Comparison of ENCODE assay signal across 1 cellular context in genomic region chr17:48555183-48555615, GRCh38.
A peak's percentile ranks its signal among the peaks of the same experiment; 100 is the strongest.
TF ChIP-seq lines count a peak whose summit lies in the region.

No MANE protein-coding gene starts in this region.

TF ChIP-seq in K562, 482 proteins besides CTCF, POLR2A, EP300 and RAD21 (continues in another document):
- TF ChIP-seq TGIF2 (CRISPR knock-in tag; IDR thresholded peaks at IDR 0.05): no peak
- no peak for TF ChIP-seq HDGF (IDR thresholded peaks at IDR 0.05)
- TF ChIP-seq, protein P1, sequence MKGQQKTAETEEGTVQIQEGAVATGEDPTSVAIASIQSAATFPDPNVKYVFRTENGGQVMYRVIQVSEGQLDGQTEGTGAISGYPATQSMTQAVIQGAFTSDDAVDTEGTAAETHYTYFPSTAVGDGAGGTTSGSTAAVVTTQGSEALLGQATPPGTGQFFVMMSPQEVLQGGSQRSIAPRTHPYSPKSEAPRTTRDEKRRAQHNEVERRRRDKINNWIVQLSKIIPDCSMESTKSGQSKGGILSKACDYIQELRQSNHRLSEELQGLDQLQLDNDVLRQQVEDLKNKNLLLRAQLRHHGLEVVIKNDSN (CRISPR knock-in tag; IDR thresholded peaks at IDR 0.05): no peak
- no peak for TF ChIP-seq ZNF124 (CRISPR knock-in tag; IDR thresholded peaks at IDR 0.05)
- TF ChIP-seq HINFP (tag; conservative IDR thresholded peaks at IDR 0.05; ENCODE audit: low read depth): no peak
- no peak for TF ChIP-seq ZNF551 (CRISPR knock-in tag; IDR thresholded peaks at IDR 0.05)
- TF ChIP-seq CC2D1A (IDR thresholded peaks at IDR 0.05): peak; percentile 55; the same call in 1 of the 2 replicates
- peak; percentile 90 to 94 for TF ChIP-seq KDM1A (IDR thresholded peaks at IDR 0.05)
- TF ChIP-seq SNAPC5 (CRISPR knock-in tag; IDR thresholded peaks at IDR 0.05): no peak
- TF ChIP-seq ELF1 (tag; IDR thresholded peaks at IDR 0.05): peak; percentile 82
- TF ChIP-seq GABPB2 (CRISPR knock-in tag; conservative IDR thresholded peaks at IDR 0.05): no peak
- peak; percentile 72 for TF ChIP-seq SMAD1 (IDR thresholded peaks at IDR 0.05; ENCODE audit: low read depth, low read length, partially characterized antibody)
- peak; percentile 59; the same call in 1 of the 2 replicates for TF ChIP-seq PHF21A (IDR thresholded peaks at IDR 0.05; ENCODE audit: borderline replicate concordance, low read depth)
- TF ChIP-seq FOXP1 (CRISPR knock-in tag; IDR thresholded peaks at IDR 0.05): no peak
- no peak for TF ChIP-seq CUX1 (CRISPR knock-in tag; IDR thresholded peaks at IDR 0.05)
- no peak for TF ChIP-seq CREB1 (IDR thresholded peaks at IDR 0.05)
- no peak for TF ChIP-seq CREB1 (CRISPR knock-in tag; IDR thresholded peaks at IDR 0.05)
- 0 out of 2 replicates have a peak, but pooled peaks have one; percentile 21 for TF ChIP-seq BHLHE40 (IDR thresholded peaks at IDR 0.05; ENCODE audit: low read length)
- no peak for TF ChIP-seq SMAD2 (IDR thresholded peaks at IDR 0.05; ENCODE audit: low read depth, low read length)
- peak; percentile 63 for TF ChIP-seq CREM (IDR thresholded peaks at IDR 0.05; ENCODE audit: low read depth)
- TF ChIP-seq RHOXF2B (CRISPR knock-in tag; conservative IDR thresholded peaks at IDR 0.05): no peak
- no peak for TF ChIP-seq GTF2A2 (tag; IDR thresholded peaks at IDR 0.05)
- no peak for TF ChIP-seq SMARCA5 (IDR thresholded peaks at IDR 0.05)
- TF ChIP-seq PHF20 (IDR thresholded peaks at IDR 0.05; ENCODE audit: partially characterized antibody): no peak
- TF ChIP-seq NUFIP1 (IDR thresholded peaks at IDR 0.05; ENCODE audit: partially characterized antibody): no peak
- no peak for TF ChIP-seq RERE (CRISPR knock-in tag; IDR thresholded peaks at IDR 0.05; ENCODE audit: borderline replicate concordance)
- no peak for TF ChIP-seq HNRNPL (IDR thresholded peaks at IDR 0.05; ENCODE audit: low read depth, low read length)
- peak; percentile 43; the same call in 1 of the 2 replicates for TF ChIP-seq MTA2 (IDR thresholded peaks at IDR 0.05; ENCODE audit: low read depth)
- no peak for TF ChIP-seq KLF6 (CRISPR knock-in tag; IDR thresholded peaks at IDR 0.05; ENCODE audit: borderline replicate concordance)
- TF ChIP-seq TAF15 (IDR thresholded peaks at IDR 0.05; ENCODE audit: low read depth, low read length): no peak
- no peak for TF ChIP-seq ZSCAN29 (IDR thresholded peaks at IDR 0.05)
- TF ChIP-seq MIER1 (IDR thresholded peaks at IDR 0.05; ENCODE audit: low read depth): peak; percentile 59; the same call in 1 of the 2 replicates
- no peak for TF ChIP-seq ZNF699 (CRISPR knock-in tag; IDR thresholded peaks at IDR 0.05; ENCODE audit: insufficient replicate concordance)
- TF ChIP-seq FOXA1 (IDR thresholded peaks at IDR 0.05; ENCODE audit: borderline replicate concordance): no peak
- TF ChIP-seq ATF7 (IDR thresholded peaks at IDR 0.05): no peak
- TF ChIP-seq CEBPB (tag; IDR thresholded peaks at IDR 0.05): no peak
- no peak for TF ChIP-seq ZNF23 (CRISPR knock-in tag; IDR thresholded peaks at IDR 0.05)
- no peak for TF ChIP-seq IRF9 (tag; IDR thresholded peaks at IDR 0.05)
- peak; percentile 50; the same call in 1 of the 2 replicates for TF ChIP-seq MYC (IDR thresholded peaks at IDR 0.05; ENCODE audit: low read depth, low read length)
- TF ChIP-seq MYC (CRISPR knock-in tag; IDR thresholded peaks at IDR 0.05; ENCODE audit: borderline replicate concordance, low read depth): no peak
- TF ChIP-seq ARID2 (IDR thresholded peaks at IDR 0.05): 0 out of 2 replicates have a peak, but pooled peaks have one; percentile 13
- TF ChIP-seq MCM7 (IDR thresholded peaks at IDR 0.05): no peak
- no peak for TF ChIP-seq ELF4 (CRISPR knock-in tag; IDR thresholded peaks at IDR 0.05)
- 0 out of 2 replicates have a peak, but pooled peaks have one; percentile 10 for TF ChIP-seq BCOR (IDR thresholded peaks at IDR 0.05)
- TF ChIP-seq ARHGAP35 (IDR thresholded peaks at IDR 0.05; ENCODE audit: partially characterized antibody): peak; percentile 68
- TF ChIP-seq HDAC2 (IDR thresholded peaks at IDR 0.05): peak; percentile 30; the same call in 1 of the 2 replicates
- no peak for TF ChIP-seq HNRNPUL1 (IDR thresholded peaks at IDR 0.05; ENCODE audit: low read length)
- TF ChIP-seq ATF6 (CRISPR knock-in tag; IDR thresholded peaks at IDR 0.05): no peak
- no peak for TF ChIP-seq ZNF263 (CRISPR knock-in tag; IDR thresholded peaks at IDR 0.05; ENCODE audit: borderline replicate concordance)
- no peak for TF ChIP-seq MCM5 (IDR thresholded peaks at IDR 0.05; ENCODE audit: low read depth)
- TF ChIP-seq ETS2 (tag; IDR thresholded peaks at IDR 0.05; ENCODE audit: borderline replicate concordance, poor library complexity, severe bottlenecking): no peak
- TF ChIP-seq TCF3 (CRISPR knock-in tag; IDR thresholded peaks at IDR 0.05): peak; percentile 55
- TF ChIP-seq, protein P2, sequence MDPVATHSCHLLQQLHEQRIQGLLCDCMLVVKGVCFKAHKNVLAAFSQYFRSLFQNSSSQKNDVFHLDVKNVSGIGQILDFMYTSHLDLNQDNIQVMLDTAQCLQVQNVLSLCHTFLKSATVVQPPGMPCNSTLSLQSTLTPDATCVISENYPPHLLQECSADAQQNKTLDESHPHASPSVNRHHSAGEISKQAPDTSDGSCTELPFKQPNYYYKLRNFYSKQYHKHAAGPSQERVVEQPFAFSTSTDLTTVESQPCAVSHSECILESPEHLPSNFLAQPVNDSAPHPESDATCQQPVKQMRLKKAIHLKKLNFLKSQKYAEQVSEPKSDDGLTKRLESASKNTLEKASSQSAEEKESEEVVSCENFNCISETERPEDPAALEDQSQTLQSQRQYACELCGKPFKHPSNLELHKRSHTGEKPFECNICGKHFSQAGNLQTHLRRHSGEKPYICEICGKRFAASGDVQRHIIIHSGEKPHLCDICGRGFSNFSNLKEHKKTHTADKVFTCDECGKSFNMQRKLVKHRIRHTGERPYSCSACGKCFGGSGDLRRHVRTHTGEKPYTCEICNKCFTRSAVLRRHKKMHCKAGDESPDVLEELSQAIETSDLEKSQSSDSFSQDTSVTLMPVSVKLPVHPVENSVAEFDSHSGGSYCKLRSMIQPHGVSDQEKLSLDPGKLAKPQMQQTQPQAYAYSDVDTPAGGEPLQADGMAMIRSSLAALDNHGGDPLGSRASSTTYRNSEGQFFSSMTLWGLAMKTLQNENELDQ (CRISPR knock-in tag; IDR thresholded peaks at IDR 0.05; ENCODE audit: borderline replicate concordance): no peak
- no peak for TF ChIP-seq FOXJ2 (tag; IDR thresholded peaks at IDR 0.05)
- no peak for TF ChIP-seq HNRNPK (IDR thresholded peaks at IDR 0.05; ENCODE audit: low read depth, low read length, poor library complexity, severe bottlenecking)
- TF ChIP-seq CBFB (CRISPR knock-in tag; IDR thresholded peaks at IDR 0.05): no peak
- no peak for TF ChIP-seq NFE2L1 (tag; IDR thresholded peaks at IDR 0.05; ENCODE audit: borderline replicate concordance, low read depth)
- TF ChIP-seq IRF2 (CRISPR knock-in tag; IDR thresholded peaks at IDR 0.05): no peak
- no peak; the same call in 1 of the 2 replicates for TF ChIP-seq EGR1 (conservative IDR thresholded peaks at IDR 0.05)
